8 cellular contexts compared by ENCODE assay signal in the genomic region with DNA sequence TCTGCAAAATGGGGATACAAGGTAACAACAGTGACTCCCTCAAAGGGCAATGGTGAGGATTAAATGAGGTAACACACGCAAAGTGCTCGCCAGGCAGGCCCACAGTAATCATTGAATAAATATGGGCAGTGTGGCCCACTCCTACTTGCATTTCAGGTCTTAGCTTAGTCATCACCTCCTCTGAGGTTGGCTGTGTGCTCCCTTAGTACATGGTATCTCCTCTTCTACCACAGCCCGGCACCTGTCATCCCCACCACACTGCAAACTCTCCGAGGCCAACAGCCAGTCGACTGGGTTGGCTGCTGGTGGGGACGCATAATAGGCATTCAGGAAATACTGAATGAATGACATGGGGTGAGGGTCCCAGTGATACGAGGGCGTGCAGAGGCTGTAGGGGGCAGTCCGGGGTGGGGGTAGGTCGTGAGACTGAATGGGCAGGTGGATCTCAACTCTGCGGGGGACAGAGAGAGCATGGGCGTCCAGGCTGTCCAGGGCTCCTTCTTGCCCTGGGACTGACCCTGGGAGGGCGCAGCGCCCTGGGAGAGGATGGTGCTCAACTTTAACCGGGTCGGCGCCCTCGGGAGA. TPM values are rescaled to one million over a fixed set of nuclear protein-coding genes. Genes with fewer than 3 reads are reported as not detected.
DNase-seq lines count a peak whose midpoint lies in the region; ATAC-seq and TF ChIP-seq lines count a peak whose summit lies in the region.

No MANE protein-coding gene starts in this region.

- H3K9me3 ChIP-seq in HEK293 (ENCODE audit: control insufficient read depth, insufficient read depth, low read depth, low read length) (no peaks in the 10 kb centered on the region), hepatocyte (ENCODE audit: low read depth) (no peaks in the 10 kb centered on the region)

- DNase-seq in activated CD4-positive, alpha-beta memory T cell treated with anti-CD3 and anti-CD28 coated beads, Interleukin-2, amount 10 ng/mL, durations not matched to agents 7 days and 5 days, result no peak
- no peak for DNase-seq in hepatocyte (ENCODE audit: low spot score)
- DNase-seq in ACHN, result no peak
- DNase-seq in GOT3 (lab: John Stamatoyannopoulos, UW), result no peak

- H3K27me3 Mint-ChIP-seq in activated CD4-positive, alpha-beta memory T cell treated with anti-CD3 and anti-CD28 coated beads, Interleukin-2, amount 10 ng/mL, durations not matched to agents 7 days and 5 days, result peaks cover 36% of the 10 kb centered on the region

- H3K27ac Mint-ChIP-seq in activated CD4-positive, alpha-beta memory T cell treated with anti-CD3 and anti-CD28 coated beads, Interleukin-2, amount 10 ng/mL, durations not matched to agents 7 days and 5 days, result no peak overlapping the region

- peak overlapping the region; percentile 36 for H2AFZ ChIP-seq in hepatocyte

- H3K4me1 ChIP-seq in HEK293 (ENCODE audit: control insufficient read depth, insufficient read depth, low read length) (no peaks in the 10 kb centered on the region), hepatocyte (ENCODE audit: insufficient read depth) (peaks cover 20% of the 10 kb centered on the region)

- H3K4me1 Mint-ChIP-seq in activated CD4-positive, alpha-beta memory T cell treated with anti-CD3 and anti-CD28 coated beads, Interleukin-2, amount 10 ng/mL, durations not matched to agents 7 days and 5 days, result peaks cover 25% of the 10 kb centered on the region

- POLR2A ChIA-PET in HEK293 (lab: Yijun Ruan, JAX), result no interaction called here
- POLR2A ChIA-PET in activated CD4-positive, alpha-beta memory T cell treated with anti-CD3 and anti-CD28 coated beads, Interleukin-2, amount 10 ng/mL, durations not matched to agents 7 days and 5 days (lab: Charles Lee), result no interaction called here

- peak overlapping the region; percentile 46 for H3K4me3 Mint-ChIP-seq in activated CD4-positive, alpha-beta memory T cell treated with anti-CD3 and anti-CD28 coated beads, Interleukin-2, amount 10 ng/mL, durations not matched to agents 7 days and 5 days

- H3K4me2 ChIP-seq in hepatocyte, result peak overlapping the region; percentile 84

- H3K9me3 Mint-ChIP-seq in activated CD4-positive, alpha-beta memory T cell treated with anti-CD3 and anti-CD28 coated beads, Interleukin-2, amount 10 ng/mL, durations not matched to agents 7 days and 5 days, result no peaks in the 10 kb centered on the region

- H3K27me3 ChIP-seq in hepatocyte, result no peaks in the 10 kb centered on the region

- no peaks in the 10 kb centered on the region for H3K9me2 ChIP-seq in hepatocyte (replicated peaks; ENCODE audit: insufficient read depth)

- CTCF ChIA-PET in HEK293 (lab: Yijun Ruan, JAX), result no interaction called here
- CTCF ChIA-PET in activated CD4-positive, alpha-beta memory T cell treated with anti-CD3 and anti-CD28 coated beads, Interleukin-2, amount 10 ng/mL, durations not matched to agents 7 days and 5 days (lab: Charles Lee), result no interaction called here

- H3K4me3 ChIP-seq in HEK293 (ENCODE audit: low read depth, low read length), result peak overlapping the region; percentile 45
- peak overlapping the region; percentile 12 for H3K4me3 ChIP-seq in hepatocyte
- H3K4me3 ChIP-seq in skin epidermis, result peak overlapping the region; percentile 39 to 60 (median 49)

- TF ChIP-seq CTCF in HEK293 (tag by site-specific recombination; IDR thresholded peaks at IDR 0.05) (no peak), hepatocyte (IDR thresholded peaks at IDR 0.05; ENCODE audit: poor library complexity) (no peak)

- no peaks in the 10 kb centered on the region for H3K36me3 Mint-ChIP-seq in activated CD4-positive, alpha-beta memory T cell treated with anti-CD3 and anti-CD28 coated beads, Interleukin-2, amount 10 ng/mL, durations not matched to agents 7 days and 5 days (ENCODE audit: low read depth)

- H3K79me2 ChIP-seq in hepatocyte, result peaks cover 33% of the 10 kb centered on the region

- H3K27ac ChIP-seq in HEK293 (ENCODE audit: extremely low read depth, low read depth, low read length) (no peak overlapping the region), hepatocyte (peak overlapping the region; percentile 84), skin epidermis (peak overlapping the region in 11 of 21 experiments; percentile 14 to 71 (median 38))

- 40% methylated on average over 12 of the region's 18 CpGs for WGBS in hepatocyte (ENCODE audit: low lambda C conversion rate, missing lambda C conversion rate)

- in situ Hi-C loops in ACHN (cut with HindIII; ENCODE audit: low pct_ligation_motif_present, low pct_unique_long_range_greater_than_20kb, low sequenced_read_pairs), result no loop called here

- ATAC-seq in GM19023 (IDR thresholded peaks at IDR 0.05; ENCODE audit: unreplicated experiment), result no peak
- ATAC-seq in HG03045 (IDR thresholded peaks at IDR 0.05; ENCODE audit: unreplicated experiment), result no peak

- no peaks in the 10 kb centered on the region for H3K36me3 ChIP-seq in HEK293 (ENCODE audit: control insufficient read depth in 2 of 2, insufficient read depth in 1 of 2, low read length in 2 of 2)
- H3K36me3 ChIP-seq in hepatocyte (replicated peaks; ENCODE audit: insufficient read depth, low read depth), result no peaks in the 10 kb centered on the region

- no peaks in the 10 kb centered on the region for H4K20me1 ChIP-seq in hepatocyte (ENCODE audit: insufficient read depth, poor library complexity, severe bottlenecking)

TF ChIP-seq in HEK293, 187 proteins besides CTCF, POLR2A, EP300 and RAD21 (continues in another document):
- no peak for TF ChIP-seq ZNF555 (tag by site-specific recombination; conservative IDR thresholded peaks at IDR 0.05)
- no peak for TF ChIP-seq ZNF146 (tag by site-specific recombination; IDR thresholded peaks at IDR 0.05)
- TF ChIP-seq SALL2 (tag by site-specific recombination; IDR thresholded peaks at IDR 0.05; ENCODE audit: borderline replicate concordance), result no peak
- no peak for TF ChIP-seq SCRT2 (tag by site-specific recombination; IDR thresholded peaks at IDR 0.05)
- no peak for TF ChIP-seq ZNF670 (tag by site-specific recombination; IDR thresholded peaks at IDR 0.05; ENCODE audit: low read depth)
- no peak for TF ChIP-seq ZNF514 (tag by site-specific recombination; IDR thresholded peaks at IDR 0.05)
- TF ChIP-seq ZNF324 (tag by site-specific recombination; IDR thresholded peaks at IDR 0.05), result no peak
- TF ChIP-seq SP7 (tag by site-specific recombination; IDR thresholded peaks at IDR 0.05), result no peak
- no peak for TF ChIP-seq REPIN1 (tag by site-specific recombination; IDR thresholded peaks at IDR 0.05; ENCODE audit: low read depth)
- TF ChIP-seq ZBTB8A (tag by site-specific recombination; IDR thresholded peaks at IDR 0.05), result peak; percentile 16; the same call in 1 of the 2 replicates
- peak; percentile 86 for TF ChIP-seq GLIS1 (tag by site-specific recombination; IDR thresholded peaks at IDR 0.05)
- TF ChIP-seq, protein P1, sequence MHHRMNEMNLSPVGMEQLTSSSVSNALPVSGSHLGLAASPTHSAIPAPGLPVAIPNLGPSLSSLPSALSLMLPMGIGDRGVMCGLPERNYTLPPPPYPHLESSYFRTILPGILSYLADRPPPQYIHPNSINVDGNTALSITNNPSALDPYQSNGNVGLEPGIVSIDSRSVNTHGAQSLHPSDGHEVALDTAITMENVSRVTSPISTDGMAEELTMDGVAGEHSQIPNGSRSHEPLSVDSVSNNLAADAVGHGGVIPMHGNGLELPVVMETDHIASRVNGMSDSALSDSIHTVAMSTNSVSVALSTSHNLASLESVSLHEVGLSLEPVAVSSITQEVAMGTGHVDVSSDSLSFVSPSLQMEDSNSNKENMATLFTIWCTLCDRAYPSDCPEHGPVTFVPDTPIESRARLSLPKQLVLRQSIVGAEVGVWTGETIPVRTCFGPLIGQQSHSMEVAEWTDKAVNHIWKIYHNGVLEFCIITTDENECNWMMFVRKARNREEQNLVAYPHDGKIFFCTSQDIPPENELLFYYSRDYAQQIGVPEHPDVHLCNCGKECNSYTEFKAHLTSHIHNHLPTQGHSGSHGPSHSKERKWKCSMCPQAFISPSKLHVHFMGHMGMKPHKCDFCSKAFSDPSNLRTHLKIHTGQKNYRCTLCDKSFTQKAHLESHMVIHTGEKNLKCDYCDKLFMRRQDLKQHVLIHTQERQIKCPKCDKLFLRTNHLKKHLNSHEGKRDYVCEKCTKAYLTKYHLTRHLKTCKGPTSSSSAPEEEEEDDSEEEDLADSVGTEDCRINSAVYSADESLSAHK (tag by site-specific recombination; IDR thresholded peaks at IDR 0.05), result no peak
- TF ChIP-seq ZNF501 (tag by site-specific recombination; IDR thresholded peaks at IDR 0.05), result no peak
- 0 out of 2 replicates have a peak, but pooled peaks have one; percentile 7 for TF ChIP-seq GLIS2 (tag by site-specific recombination; IDR thresholded peaks at IDR 0.05)
- TF ChIP-seq, protein P2, sequence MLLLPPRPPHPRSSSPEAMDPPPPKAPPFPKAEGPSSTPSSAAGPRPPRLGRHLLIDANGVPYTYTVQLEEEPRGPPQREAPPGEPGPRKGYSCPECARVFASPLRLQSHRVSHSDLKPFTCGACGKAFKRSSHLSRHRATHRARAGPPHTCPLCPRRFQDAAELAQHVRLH (tag by site-specific recombination; IDR thresholded peaks at IDR 0.05), result no peak
- no peak for TF ChIP-seq ZNF133 (tag by site-specific recombination; IDR thresholded peaks at IDR 0.05)

RNA-seq across cellular contexts. Expression of a gene that starts 0.4 kb away (rescaled TPM):
- under 1 TPM in 1 of 2 experiments, not detected in 1; 0.18 TPM for total RNA-seq in activated CD4-positive, alpha-beta memory T cell treated with anti-CD3 and anti-CD28 coated beads, Interleukin-2, amount 10 ng/mL, durations not matched to agents 7 days and 5 days
- total RNA-seq in hepatocyte, result 15.5 and 20.3 TPM in 2 replicates
- 12.0 and 17.0 TPM in 2 replicates for polyA plus RNA-seq in hepatocyte

Comparison
In these comparisons a context has a peak if more than half of its experiments do, and no peak if none do; other contexts are left out.
1. RNA of a gene that starts 0.4 kb away (total RNA-seq): 15.5 to 20.3 TPM in hepatocyte; 0.18 TPM in activated CD4-positive, alpha-beta memory T cell treated with anti-CD3 and anti-CD28 coated beads, Interleukin-2, amount 10 ng/mL, durations not matched to agents 7 days and 5 days; every median in the first group is over 10 times any median in the second.
2. Peak in every context shown above with its lines, with median percentiles within 50 percentile points of each other: H3K4me3 ChIP-seq.